Comparison of ENCODE assay signal across 25 cellular contexts in genomic region chr18:79779021-79779699, GRCh38. TPM values are rescaled to one million over a fixed set of nuclear protein-coding genes. Genes with fewer than 3 reads are reported as not detected.
"Had no signal": no experiment of that assay in that cellular context is flagged by ENCODE, and none has a peak within 500 bp of the region (broad histone marks: within the 10 kb centered on the region; RNA-seq: fewer than 3 reads in every experiment).

No MANE protein-coding gene starts in this region.

- H3K27ac ChIP-seq: body of pancreas, cardiac muscle cell, pancreas, SK-N-MC, testis had no signal

- H3K4me1 Mint-ChIP-seq: activated CD4-positive, alpha-beta memory T cell treated with anti-CD3 and anti-CD28 coated beads, Interleukin-2, amount 10 ng/mL, durations not matched to agents 7 days and 5 days; activated CD4-positive, alpha-beta T cell treated with anti-CD3 and anti-CD28 coated beads, Interleukin-2, amount 10 ng/mL, durations not matched to agents 24 days and 14 days; activated naive CD4-positive, alpha-beta T cell treated with anti-CD3 and anti-CD28 coated beads, Interleukin-2, amount 10 ng/mL, durations not matched to agents 7 days and 5 days; naive thymus-derived CD4-positive, alpha-beta T cell had no signal

- H3K4me3 ChIP-seq: body of pancreas, cardiac muscle cell, lung, pancreas, SK-N-MC, testis had no signal

- H3K4me1 ChIP-seq: body of pancreas, pancreas, testis had no signal

- H3K9me3 Mint-ChIP-seq: activated CD4-positive, alpha-beta memory T cell treated with anti-CD3 and anti-CD28 coated beads, Interleukin-2, amount 10 ng/mL, durations not matched to agents 7 days and 5 days; activated CD4-positive, alpha-beta T cell treated with anti-CD3 and anti-CD28 coated beads, Interleukin-2, amount 10 ng/mL, durations not matched to agents 24 days and 14 days had no signal

- FAIRE-seq: endometrium, pancreas, small intestine had no signal

- H3K9me3 ChIP-seq: body of pancreas, pancreas, testis had no signal

- H3K27ac Mint-ChIP-seq: activated CD4-positive, alpha-beta memory T cell treated with anti-CD3 and anti-CD28 coated beads, Interleukin-2, amount 10 ng/mL, durations not matched to agents 7 days and 5 days; activated CD4-positive, alpha-beta T cell treated with anti-CD3 and anti-CD28 coated beads, Interleukin-2, amount 10 ng/mL, durations not matched to agents 24 days and 14 days; activated naive CD4-positive, alpha-beta T cell treated with anti-CD3 and anti-CD28 coated beads, Interleukin-2, amount 10 ng/mL, durations not matched to agents 7 days and 5 days; naive thymus-derived CD4-positive, alpha-beta T cell had no signal

- H3K27me3 Mint-ChIP-seq: activated CD4-positive, alpha-beta memory T cell treated with anti-CD3 and anti-CD28 coated beads, Interleukin-2, amount 10 ng/mL, durations not matched to agents 7 days and 5 days; activated CD4-positive, alpha-beta T cell treated with anti-CD3 and anti-CD28 coated beads, Interleukin-2, amount 10 ng/mL, durations not matched to agents 24 days and 14 days had no signal

- H3K4me3 Mint-ChIP-seq: activated CD4-positive, alpha-beta memory T cell treated with anti-CD3 and anti-CD28 coated beads, Interleukin-2, amount 10 ng/mL, durations not matched to agents 7 days and 5 days; activated CD4-positive, alpha-beta T cell treated with anti-CD3 and anti-CD28 coated beads, Interleukin-2, amount 10 ng/mL, durations not matched to agents 24 days and 14 days; activated naive CD4-positive, alpha-beta T cell treated with anti-CD3 and anti-CD28 coated beads, Interleukin-2, amount 10 ng/mL, durations not matched to agents 7 days and 5 days; naive thymus-derived CD4-positive, alpha-beta T cell had no signal

- H3K36me3 Mint-ChIP-seq: activated naive CD4-positive, alpha-beta T cell treated with anti-CD3 and anti-CD28 coated beads, Interleukin-2, amount 10 ng/mL, durations not matched to agents 7 days and 5 days; naive thymus-derived CD4-positive, alpha-beta T cell had no signal

- H3K36me3 ChIP-seq: cardiac muscle cell, pancreas had no signal

- H3K27me3 ChIP-seq: pancreas, testis had no signal

- DNase-seq: activated CD4-positive, alpha-beta memory T cell treated with anti-CD3 and anti-CD28 coated beads, Interleukin-2, amount 10 ng/mL, durations not matched to agents 7 days and 5 days; activated CD4-positive, alpha-beta T cell treated with anti-CD3 and anti-CD28 coated beads, Interleukin-2, amount 10 ng/mL, durations not matched to agents 24 days and 14 days; activated naive CD4-positive, alpha-beta T cell treated with anti-CD3 and anti-CD28 coated beads, Interleukin-2, amount 10 ng/mL, durations not matched to agents 7 days and 5 days; anterior cingulate cortex; body of pancreas; foreskin fibroblast; small intestine; stimulated activated CD4-positive, alpha-beta T cell treated with anti-CD3 and anti-CD28 coated beads, Interleukin-15, amount 100 ng/mL, for 24 hours; stimulated activated naive CD4-positive, alpha-beta T cell; trophoblast cell had no signal

- ATAC-seq: activated CD4-positive, CD25-positive, alpha-beta regulatory T cell treated with anti-CD3 and anti-CD28 coated beads, Interleukin-2, amount 50 U/mL, for 24 hours; body of pancreas; left lobe of liver; naive thymus-derived CD4-positive, alpha-beta T cell; pancreas; right cardiac atrium had no signal

RNA-seq across cellular contexts. Expression of gene KCNG2, which starts 18.6 kb away (rescaled TPM):
- total RNA-seq: activated CD4-positive, alpha-beta memory T cell treated with anti-CD3 and anti-CD28 coated beads, Interleukin-2, amount 10 ng/mL, durations not matched to agents 7 days and 5 days; activated CD4-positive, alpha-beta T cell treated with anti-CD3 and anti-CD28 coated beads, Interleukin-2, amount 10 ng/mL, durations not matched to agents 24 days and 14 days; body of pancreas; cardiac muscle cell; chondrocyte; epithelial cell of proximal tubule; kidney epithelial cell; left lobe of liver; naive thymus-derived CD4-positive, alpha-beta T cell; pulmonary artery endothelial cell; T-helper 2 cell treated with Interferon-gamma antibody and Interleukin-4, amounts not matched to agents 100 ng/mL and 5 ng/mL, for 36 hours had no signal
- polyA plus RNA-seq: naive thymus-derived CD4-positive, alpha-beta T cell; pancreas; right cardiac atrium had no signal
